In the genomic region with DNA sequence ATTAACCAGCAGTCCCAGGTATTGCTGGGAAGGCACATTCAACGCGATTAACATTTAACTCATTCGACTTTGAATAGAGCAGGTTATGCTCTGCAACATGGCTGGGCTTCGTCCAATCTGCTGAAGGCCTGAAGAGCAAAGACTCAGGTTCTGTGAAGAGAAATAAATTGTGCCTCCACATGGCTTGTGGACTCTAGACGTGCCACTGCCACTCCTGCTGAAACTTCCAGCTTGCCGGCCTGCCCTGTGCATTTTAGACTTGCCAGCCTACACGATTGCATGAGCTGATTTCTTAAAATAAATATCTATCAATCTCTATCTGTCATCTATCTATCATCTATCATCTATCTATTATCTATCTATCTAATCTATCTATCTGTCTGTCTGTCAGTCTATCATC, we compare ENCODE assay signal across 19 cellular contexts.
DNase-seq lines count a peak whose midpoint lies in the region; ATAC-seq, FAIRE-seq and TF ChIP-seq lines count a peak whose summit lies in the region.
"Had no signal": no experiment of that assay in that cellular context is flagged by ENCODE, and none has a peak within 500 bp of the region (broad histone marks: within the 10 kb centered on the region; RNA-seq: fewer than 3 reads in every experiment).

No MANE protein-coding gene starts in this region.

- FAIRE-seq in H1 (lab: Jason Lieb, UNC), result no peak
- FAIRE-seq: G401.6 had no signal

- no peaks in the 10 kb centered on the region for H3K36me3 Mint-ChIP-seq in CD4-positive, CD25-positive, alpha-beta regulatory T cell
- no peaks in the 10 kb centered on the region for H3K36me3 Mint-ChIP-seq in CD8-positive, alpha-beta T cell
- H3K36me3 Mint-ChIP-seq in H9 (ENCODE audit: insufficient read depth in 1 of 3, low read depth in 3 of 3), result no peaks in the 10 kb centered on the region

- H3K4me1 Mint-ChIP-seq in CD4-positive, CD25-positive, alpha-beta regulatory T cell, result peaks cover 10 to 19% (median 15%) of the 10 kb centered on the region in 4 donors
- peaks cover 18% of the 10 kb centered on the region for H3K4me1 Mint-ChIP-seq in CD8-positive, alpha-beta T cell (ENCODE audit: low read depth)
- H3K4me1 Mint-ChIP-seq in H9, result peaks cover 32 to 40% of the 10 kb centered on the region in 2 experiments

- POLR2A ChIA-PET in CD8-positive, alpha-beta T cell (lab: Charles Lee), result no interaction called here
- POLR2A ChIA-PET in H1 (lab: Charles Lee; ENCODE audit: partially characterized antibody), result interaction anchor here (1.1 kb wide), 1 partner anchor 33 kb away, joined by 3 read pairs; no protein-coding TSS in a partner anchor

- no peak overlapping the region for H3K27ac ChIP-seq in CD4-positive, CD25-positive, alpha-beta regulatory T cell (ENCODE audit: insufficient read depth, low read length, poor library complexity, severe bottlenecking)
- H3K27ac ChIP-seq in CD8-positive, alpha-beta T cell (ENCODE audit: low read depth, low read length), result no peak overlapping the region
- H3K27ac ChIP-seq in H1 (ENCODE audit: low read depth, low read length) (no peak overlapping the region), spleen (no peak overlapping the region), H9 (ENCODE audit: insufficient read length, low read depth, low read length) (no peak overlapping the region)
- H3K27ac ChIP-seq: RWPE1, SJSA1 had no signal

- H3K4me2 ChIP-seq in H1 (ENCODE audit: insufficient read depth in 1 of 2, low read depth in 2 of 2, low read length in 2 of 2) (no peak overlapping the region), H9 (ENCODE audit: insufficient read depth, insufficient read length, low read length) (no peak overlapping the region)

- H3K23ac ChIP-seq in H1 (ENCODE audit: insufficient read length) (no peak overlapping the region), H9 (ENCODE audit: insufficient read length, low read depth, low read length) (no peak overlapping the region)

- H3K23me2 ChIP-seq in H1 (ENCODE audit: low read depth, low read length) (0 out of 2 replicates have a peak, but pooled peaks cover 2% of the 10 kb centered on the region), H9 (ENCODE audit: insufficient read length, low read depth, low read length, poor library complexity, severe bottlenecking) (no peaks in the 10 kb centered on the region)

- ATAC-seq in CD4-positive, CD25-positive, alpha-beta regulatory T cell (ENCODE audit: low read depth in 2 of 2), result no peak
- ATAC-seq in CD8-positive, alpha-beta T cell, result no peak
- ATAC-seq: PC-3 had no signal

- H3K27me3 Mint-ChIP-seq in CD4-positive, CD25-positive, alpha-beta regulatory T cell, result peaks cover 5% of the 10 kb centered on the region
- H3K27me3 Mint-ChIP-seq in CD8-positive, alpha-beta T cell (ENCODE audit: low read depth), result no peaks in the 10 kb centered on the region
- H3K27me3 Mint-ChIP-seq in H9 (ENCODE audit: low read depth), result peaks cover 6% of the 10 kb centered on the region

- DNase-seq in CD4-positive, CD25-positive, alpha-beta regulatory T cell, result peak in 1 of 3 donors; percentile 21
- DNase-seq in CD8-positive, alpha-beta T cell, result no peak
- no peak for DNase-seq in H1 (ENCODE audit: low read depth in 1 of 2, low spot score in 2 of 2)
- DNase-seq in spleen, result peak; percentile 28
- no peak for DNase-seq in NCI-H1694 treated with DMSO at 0.1 percent for 48 hours (lab: John Stamatoyannopoulos, UW)
- DNase-seq in H9, result no peak
- DNase-seq in SIG-M5 treated with dmso at 0.1 percent for 504 hours (lab: John Stamatoyannopoulos, UW; ENCODE audit: unreplicated experiment), result no peak
- DNase-seq: DMS79 treated with DMSO at 0.1 percent for 48 hours, GOT3, KG1, NCI-H1436, NCI-H2029 treated with DMSO at 0.1 percent for 48 hours, NCI-H2171 treated with DMSO at 0.1 percent for 48 hours, NCI-H510A, NCI-H82, PC-3 had no signal

- no peaks in the 10 kb centered on the region for H3K9me3 ChIP-seq in CD4-positive, CD25-positive, alpha-beta regulatory T cell (ENCODE audit: control insufficient read depth in 2 of 2, low read length in 2 of 2)
- H3K9me3 ChIP-seq in CD8-positive, alpha-beta T cell (ENCODE audit: low read length), result no peaks in the 10 kb centered on the region
- H3K9me3 ChIP-seq in H1 (ENCODE audit: insufficient read depth in 2 of 2, low read depth in 1 of 2, low read length in 1 of 2) (no peaks in the 10 kb centered on the region), spleen (no peaks in the 10 kb centered on the region), H9 (ENCODE audit: control insufficient read depth, low read depth, low read length) (no peaks in the 10 kb centered on the region)
- H3K9me3 ChIP-seq: SJSA1 had no signal

- H3K9ac ChIP-seq in H1 (replicated peaks in 1 of 4; ENCODE audit: extremely low read depth in 1 of 4, low read depth in 3 of 4, low read length in 3 of 4) (no peak overlapping the region), H9 (ENCODE audit: extremely low read depth, insufficient read length, low read length) (no peak overlapping the region)

- H3K4me3 Mint-ChIP-seq in CD4-positive, CD25-positive, alpha-beta regulatory T cell, result no peak overlapping the region
- H3K4me3 Mint-ChIP-seq in CD8-positive, alpha-beta T cell, result no peak overlapping the region
- H3K4me3 Mint-ChIP-seq in H9, result no peak overlapping the region

- H3K18ac ChIP-seq in H1 (ENCODE audit: extremely low read depth, low read length), result no peak overlapping the region
- H3K18ac ChIP-seq in H9 (ENCODE audit: insufficient read length, low read depth, low read length), result no peak overlapping the region

- H2BK15ac ChIP-seq in H1 (ENCODE audit: low read length) (no peak overlapping the region; the same call in 1 of the 2 replicates), H9 (ENCODE audit: low read depth, low read length) (no peak overlapping the region)

- H2BK5ac ChIP-seq in H1 (ENCODE audit: low read depth, low read length) (no peak overlapping the region), H9 (ENCODE audit: insufficient read length, low read length) (no peak overlapping the region)

- H3K27ac Mint-ChIP-seq in CD4-positive, CD25-positive, alpha-beta regulatory T cell, result peak overlapping the region; percentile 38 to 73 (median 42)
- H3K27ac Mint-ChIP-seq in CD8-positive, alpha-beta T cell, result peak overlapping the region; percentile 55
- H3K27ac Mint-ChIP-seq in H9, result no peak overlapping the region; a peak in 1 of 7 replicates

- H2AFZ ChIP-seq in H1 (ENCODE audit: low read length) (no peak overlapping the region; the same call in 1 of the 2 replicates), H9 (ENCODE audit: low read length) (no peak overlapping the region)

- no peak for TF ChIP-seq RAD21 in H1 (IDR thresholded peaks at IDR 0.05 in 1 of 2, conservative IDR thresholded peaks at IDR 0.05 in 1 of 2; ENCODE audit: low read depth in 2 of 2, low read length in 2 of 2)

- no peaks in the 10 kb centered on the region for H3K27me3 ChIP-seq in CD4-positive, CD25-positive, alpha-beta regulatory T cell (ENCODE audit: control insufficient read depth, insufficient read depth, low read length)
- no peaks in the 10 kb centered on the region for H3K27me3 ChIP-seq in CD8-positive, alpha-beta T cell (ENCODE audit: insufficient read depth, low read length)
- peaks cover 0 to 2% (median 0%) of the 10 kb centered on the region in 4 experiments; a peak in 3 of 7 replicates for H3K27me3 ChIP-seq in H1 (replicated peaks in 1 of 4; ENCODE audit: control insufficient read depth in 3 of 4, extremely low read depth in 1 of 4, insufficient read depth in 3 of 4, low read length in 3 of 4)
- peaks cover 0 to 18% (median 0%) of the 10 kb centered on the region in 7 donors for H3K27me3 ChIP-seq in spleen (replicated peaks in 1 of 7)
- no peaks in the 10 kb centered on the region for H3K27me3 ChIP-seq in H9 (ENCODE audit: insufficient read depth, low read length)

- H3K4ac ChIP-seq in H1 (replicated peaks; ENCODE audit: insufficient read length, low read depth, low read length) (no peak overlapping the region), H9 (ENCODE audit: low read depth, low read length) (no peak overlapping the region)

- WGBS in H1 (ENCODE audit: extremely low coverage in 1 of 2, insufficient coverage in 1 of 2, insufficient read length in 1 of 2, insufficient replicate concordance in 2 of 2, low coverage in 1 of 2, low lambda C conversion rate in 2 of 2, missing lambda C conversion rate in 1 of 2), 2 experiments, result 64% methylated on average over 7 of the region's 7 CpGs; no CpG with 5 or more reads in 1 of the 2 experiments
- 64 to 88% (median 76%) methylated on average over 7 of the region's 7 CpGs for WGBS in spleen, 5 donors
- WGBS in H9 (ENCODE audit: extremely low coverage, insufficient read length, low lambda C conversion rate), result no CpG with 5 or more reads among the region's 7 CpGs

- TF ChIP-seq CTCF in CD8-positive, alpha-beta T cell (IDR thresholded peaks at IDR 0.05), result no peak
- no peak for TF ChIP-seq CTCF in H1 (IDR thresholded peaks at IDR 0.05; ENCODE audit: control extremely low read depth in 1 of 3, insufficient read depth in 1 of 3, low read depth in 1 of 3, low read length in 3 of 3)
- no peak for TF ChIP-seq CTCF in spleen (IDR thresholded peaks at IDR 0.05 in 8 of 11, conservative IDR thresholded peaks at IDR 0.05 in 3 of 11)
- no peak for TF ChIP-seq CTCF in H9 (conservative IDR thresholded peaks at IDR 0.05)

- H4K91ac ChIP-seq in H1 (replicated peaks; ENCODE audit: insufficient read length, low read length), result no peak overlapping the region
- no peak overlapping the region for H4K91ac ChIP-seq in H9 (ENCODE audit: insufficient read length, low read depth, low read length)

- intact Hi-C loops in CD8-positive, alpha-beta T cell (cut with DNase I, micrococcal nuclease), result no loop called here
- intact Hi-C loops in spleen (cut with DNase I; ENCODE audit: low total_unique reads), result no loop called here

- H3K79me1 ChIP-seq in H1 (ENCODE audit: low read depth, low read length) (no peaks in the 10 kb centered on the region), H9 (ENCODE audit: insufficient read depth, low read depth, low read length, poor library complexity, severe bottlenecking) (no peaks in the 10 kb centered on the region)

- H3K14ac ChIP-seq in H1 (ENCODE audit: insufficient read length) (no peak overlapping the region), H9 (ENCODE audit: insufficient read depth, low read length) (no peak overlapping the region; the same call in 1 of the 2 replicates)

- H3K9me3 Mint-ChIP-seq in CD4-positive, CD25-positive, alpha-beta regulatory T cell, result peaks cover 0 to 1% (median 0%) of the 10 kb centered on the region in 7 donors
- no peaks in the 10 kb centered on the region for H3K9me3 Mint-ChIP-seq in CD8-positive, alpha-beta T cell
- H3K9me3 Mint-ChIP-seq in H9, result no peaks in the 10 kb centered on the region

- H3K4me1 ChIP-seq in CD4-positive, CD25-positive, alpha-beta regulatory T cell (ENCODE audit: control insufficient read depth, insufficient read depth, low read length, poor library complexity, severe bottlenecking), result peaks cover 6% of the 10 kb centered on the region
- peaks cover 10% of the 10 kb centered on the region for H3K4me1 ChIP-seq in CD8-positive, alpha-beta T cell (ENCODE audit: insufficient read depth, low read length)
- H3K4me1 ChIP-seq in H1 (replicated peaks in 1 of 4; ENCODE audit: control insufficient read depth in 3 of 4, insufficient read depth in 4 of 4, low read length in 3 of 4) (peaks cover 10 to 16% (median 12%) of the 10 kb centered on the region in 4 experiments; a peak in 6 of 7 replicates), spleen (no peaks in the 10 kb centered on the region), H9 (ENCODE audit: insufficient read depth, low read length) (peaks cover 9% of the 10 kb centered on the region; the same call in 1 of the 2 replicates)
- H3K4me1 ChIP-seq: SJSA1 had no signal

- H4K8ac ChIP-seq in H1 (ENCODE audit: extremely low read depth, insufficient read depth, low read length), result no peak overlapping the region
- no peak overlapping the region for H4K8ac ChIP-seq in H9 (replicated peaks; ENCODE audit: insufficient read length, low read depth, low read length)

- H4K20me1 ChIP-seq in H1 (replicated peaks in 1 of 2; ENCODE audit: control insufficient read depth in 1 of 2, insufficient read depth in 2 of 2, low read length in 2 of 2) (no peaks in the 10 kb centered on the region), H9 (ENCODE audit: control insufficient read depth, insufficient read depth, insufficient read length) (no peaks in the 10 kb centered on the region)

- no peak for TF ChIP-seq EP300 in H1 (IDR thresholded peaks at IDR 0.05; ENCODE audit: borderline replicate concordance in 1 of 2, low read depth in 2 of 2, low read length in 2 of 2)

- no peaks in the 10 kb centered on the region for H3K79me2 ChIP-seq in H1 (ENCODE audit: control insufficient read depth in 1 of 2, insufficient read depth in 2 of 2, low read length in 2 of 2)
- no peaks in the 10 kb centered on the region for H3K79me2 ChIP-seq in H9 (ENCODE audit: insufficient read depth, low read length)

- H4K5ac ChIP-seq in H1 (ENCODE audit: insufficient read length, low read depth, low read length) (no peak overlapping the region), H9 (ENCODE audit: insufficient read length, low read depth, low read length) (no peak overlapping the region)

- no peak for TF ChIP-seq POLR2A in H1 (IDR thresholded peaks at IDR 0.05; ENCODE audit: control extremely low read depth in 1 of 2, low read depth in 2 of 2, low read length in 2 of 2)
- no peak for TF ChIP-seq POLR2A in spleen (IDR thresholded peaks at IDR 0.05)

- H2BK12ac ChIP-seq in H1 (ENCODE audit: low read depth, low read length) (0 out of 2 replicates have a peak overlapping the region, but pooled peaks have one; percentile 68), H9 (ENCODE audit: insufficient read length, low read depth, low read length) (no peak overlapping the region)

- no peak overlapping the region for H3T11ph ChIP-seq in H9 (ENCODE audit: low read length)

- CTCF ChIA-PET in CD8-positive, alpha-beta T cell (lab: Charles Lee), result no interaction called here
- CTCF ChIA-PET in H1 (lab: Charles Lee; ENCODE audit: partially characterized antibody), result interaction anchor here (1.2 to 1.6 kb wide), 3 partner anchors 10 to 210 kb away, joined by 3 to 4 read pairs (median 3); no protein-coding TSS in a partner anchor

- H3K56ac ChIP-seq in H1 (replicated peaks; ENCODE audit: insufficient read length, low read depth, low read length) (no peak overlapping the region), H9 (ENCODE audit: insufficient read length, low read depth, low read length) (no peak overlapping the region)

- H2BK20ac ChIP-seq in H1 (ENCODE audit: low read length) (peak overlapping the region; percentile 23; the same call in 1 of the 2 replicates), H9 (ENCODE audit: low read depth, low read length, poor library complexity, severe bottlenecking) (no peak overlapping the region)

- H2BK120ac ChIP-seq in H1 (replicated peaks; ENCODE audit: low read depth, low read length) (no peak overlapping the region), H9 (ENCODE audit: low read depth, low read length, poor library complexity, severe bottlenecking) (no peak overlapping the region)

- no peaks in the 10 kb centered on the region for H3K36me3 ChIP-seq in CD4-positive, CD25-positive, alpha-beta regulatory T cell (ENCODE audit: control insufficient read depth, insufficient read depth, low read length)
- H3K36me3 ChIP-seq in CD8-positive, alpha-beta T cell (ENCODE audit: insufficient read depth, low read length), result no peaks in the 10 kb centered on the region
- H3K36me3 ChIP-seq in H1 (ENCODE audit: control insufficient read depth in 2 of 4, insufficient read depth in 4 of 4, low read length in 3 of 4) (no peaks in the 10 kb centered on the region), spleen (no peaks in the 10 kb centered on the region)
- H3K36me3 ChIP-seq: SJSA1 had no signal

- H3K4me3 ChIP-seq in CD4-positive, CD25-positive, alpha-beta regulatory T cell (ENCODE audit: low read depth, low read length), result no peak overlapping the region
- H3K4me3 ChIP-seq in CD8-positive, alpha-beta T cell (ENCODE audit: low read depth, low read length), result no peak overlapping the region
- H3K4me3 ChIP-seq in H1 (ENCODE audit: extremely low read depth in 1 of 4, insufficient read depth in 2 of 4, low read depth in 3 of 4, low read length in 4 of 4) (no peak overlapping the region), spleen (no peak overlapping the region)
- H3K4me3 ChIP-seq: SJSA1 had no signal

- H2AK5ac ChIP-seq in H1 (ENCODE audit: low read depth, low read length) (no peak overlapping the region), H9 (ENCODE audit: insufficient read length, low read length) (no peak overlapping the region)

Comparison
In these comparisons a context has a peak if more than half of its experiments do, and no peak if none do; other contexts are left out.
1. H3K27ac Mint-ChIP-seq: peak in CD4-positive, CD25-positive, alpha-beta regulatory T cell (3 of 3) and CD8-positive, alpha-beta T cell (single experiment); none in H9 (0 of 3).